In the genomic region with DNA sequence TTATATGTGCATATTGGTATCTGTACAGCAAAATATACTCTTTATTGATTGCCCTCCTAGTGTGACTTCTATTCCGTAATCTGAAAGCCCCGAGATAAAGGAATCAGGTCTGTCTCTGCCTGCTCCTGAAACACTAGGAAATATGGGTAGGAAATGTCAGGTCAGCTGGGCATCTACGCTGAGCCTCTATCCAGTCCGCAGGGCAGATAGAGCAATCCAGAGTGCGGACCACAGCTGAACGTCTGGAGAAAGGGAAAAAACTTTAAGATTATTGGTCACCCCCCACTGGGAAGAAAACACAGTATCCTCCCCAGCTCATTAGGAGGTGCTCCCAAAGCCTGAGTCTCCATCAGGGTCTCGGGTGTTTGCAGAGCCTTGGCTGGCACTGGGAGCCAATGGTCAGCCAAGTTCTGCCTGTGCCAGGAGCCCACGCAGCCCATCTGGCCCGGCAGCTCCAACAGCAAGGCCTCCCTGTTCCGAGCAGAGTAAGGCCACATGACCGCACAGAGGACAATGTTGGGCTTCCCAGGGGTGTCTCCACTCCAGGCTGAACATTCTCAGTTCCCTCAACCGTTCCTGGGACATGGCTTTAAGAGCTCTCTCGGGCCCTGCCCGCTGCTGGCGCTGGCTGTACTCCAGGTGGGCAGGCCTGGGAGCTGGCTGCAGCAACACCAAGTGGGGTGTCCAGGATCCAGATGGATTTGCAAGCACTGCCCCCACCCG, we compare ENCODE assay signal across 10 cellular contexts. TPM values are rescaled to one million over a fixed set of nuclear protein-coding genes. Genes with fewer than 3 reads are reported as not detected.
DNase-seq lines count a peak whose midpoint lies in the region; ATAC-seq and TF ChIP-seq lines count a peak whose summit lies in the region.
"Had no signal": no experiment of that assay in that cellular context is flagged by ENCODE, and none has a peak within 500 bp of the region (broad histone marks: within the 10 kb centered on the region; RNA-seq: fewer than 3 reads in every experiment).

No MANE protein-coding gene starts in this region.

- 41 to 49% methylated on average over 16 of the region's 16 CpGs for WGBS in heart right ventricle, 2 donors

- intact Hi-C loops in heart right ventricle (cut with DNase I): loop anchor here in 7 of 10 donors (1.0 to 10.0 kb wide), 8 partner anchors 26 to 238 kb away; no protein-coding TSS in a partner anchor

- H3K9me3 ChIP-seq in BLaER1: no peaks in the 10 kb centered on the region
- H3K9me3 ChIP-seq in heart right ventricle: no peaks in the 10 kb centered on the region
- H3K9me3 ChIP-seq in osteoblast (ENCODE audit: low read depth, low read length): no peaks in the 10 kb centered on the region
- H3K9me3 ChIP-seq: right lobe of liver had no signal

- peak; percentile 56 to 93 (median 74) for ATAC-seq in heart right ventricle
- no peak for ATAC-seq in GM21825 (IDR thresholded peaks at IDR 0.05; ENCODE audit: unreplicated experiment)
- no peak for ATAC-seq in HG02840 (IDR thresholded peaks at IDR 0.05; ENCODE audit: low FRiP score, unreplicated experiment)

- H3K79me2 ChIP-seq in osteoblast (ENCODE audit: insufficient read depth, low read length): peaks cover 100% of the 10 kb centered on the region

- H3K27me3 ChIP-seq in BLaER1: no peaks in the 10 kb centered on the region
- H3K27me3 ChIP-seq in heart right ventricle: no peaks in the 10 kb centered on the region
- no peaks in the 10 kb centered on the region for H3K27me3 ChIP-seq in osteoblast (ENCODE audit: insufficient read depth, low read length)

- H4K20me1 ChIP-seq in BLaER1: peaks cover 100% of the 10 kb centered on the region
- peaks cover 26% of the 10 kb centered on the region for H4K20me1 ChIP-seq in osteoblast (ENCODE audit: insufficient read depth, low read length)

- H3K4me2 ChIP-seq in BLaER1 (peak overlapping the region; percentile 93), osteoblast (ENCODE audit: insufficient read depth, low read length) (peak overlapping the region; percentile 46)

- H3K9ac ChIP-seq in BLaER1: peak overlapping the region; percentile 52; the same call in 1 of the 2 replicates

- 0 out of 2 replicates have a peak overlapping the region, but pooled peaks have one; percentile 15 for H3K27ac ChIP-seq in BLaER1
- H3K27ac ChIP-seq in heart right ventricle: peak overlapping the region in 9 of 10 donors; percentile 39 to 98 (median 67)
- H3K27ac ChIP-seq in osteoblast (ENCODE audit: low read depth, low read length): peak overlapping the region; percentile 38
- H3K27ac ChIP-seq: right lobe of liver had no signal

- peak in 55 of 56 donors; percentile 20 to 91 (median 72) for DNase-seq in amygdala (lab: John Stamatoyannopoulos, UW)
- peak; percentile 65 to 76 for DNase-seq in heart right ventricle
- peak; percentile 88 for DNase-seq in osteoblast (ENCODE audit: insufficient read length, low spot score, missing footprints)
- DNase-seq in NCI-H774 (lab: John Stamatoyannopoulos, UW): no peak
- no peak for DNase-seq in iPS-NIHi11 (ENCODE audit: low spot score)
- DNase-seq: NCI-H446 treated with DMSO at 0.1 percent for 48 hours, right lobe of liver had no signal

- H3K4me1 ChIP-seq in BLaER1 (peaks cover 100% of the 10 kb centered on the region), heart right ventricle (peaks cover 50 to 100% (median 85%) of the 10 kb centered on the region in 9 donors), osteoblast (ENCODE audit: insufficient read depth, low read length) (peaks cover 61% of the 10 kb centered on the region)

- H2AFZ ChIP-seq in osteoblast (ENCODE audit: low read length): peak overlapping the region; percentile 14

- H3K4me3 ChIP-seq in BLaER1 (no peak overlapping the region), heart right ventricle (peak overlapping the region in 1 of 10 donors; percentile 0), osteoblast (ENCODE audit: insufficient read depth, low read length) (peak overlapping the region; percentile 32)
- H3K4me3 ChIP-seq: right lobe of liver had no signal

- peak in 1 of 9 donors; percentile 23 for TF ChIP-seq CTCF in heart right ventricle (IDR thresholded peaks at IDR 0.05)
- TF ChIP-seq CTCF in osteoblast (IDR thresholded peaks at IDR 0.05; ENCODE audit: extremely low read depth, low read depth, low read length): no peak

- H3K36me3 ChIP-seq in BLaER1 (peaks cover 19% of the 10 kb centered on the region), heart right ventricle (peaks cover 0 to 8% (median 0%) of the 10 kb centered on the region in 9 donors), osteoblast (ENCODE audit: insufficient read depth, low read length) (peaks cover 7% of the 10 kb centered on the region)
- H3K36me3 ChIP-seq: right lobe of liver had no signal

RNA-seq across cellular contexts. Expression of a gene that starts 7.6 kb away (rescaled TPM):
- total RNA-seq in heart right ventricle: 10 to 100 TPM; 22.6 to 36.2 (median 27.2) TPM
- polyA plus RNA-seq in heart right ventricle: 10 to 100 TPM; 14.7 to 23.0 TPM
- total RNA-seq in osteoblast: 65.1 and 65.9 TPM in 2 replicates

Comparison
In these comparisons a context has a peak if more than half of its experiments do, and no peak if none do; other contexts are left out.
1. H3K27ac ChIP-seq: peak in every context shown above with its lines; median percentile 67 in heart right ventricle; 38 in osteoblast; 15 in BLaER1.
2. DNase-seq: peak in amygdala (55 of 56), heart right ventricle (2 of 2) and osteoblast (single experiment); none in NCI-H774 (single experiment) and iPS-NIHi11 (single experiment).
3. ATAC-seq: peak in heart right ventricle (8 of 8); none in GM21825 (single experiment) and HG02840 (single experiment).